Comparison of ENCODE assay signal across 1 cellular context in genomic region chr12:115088328-115088994, GRCh38.
TF ChIP-seq lines count a peak whose summit lies in the region.

No MANE protein-coding gene starts in this region.

TF ChIP-seq in HepG2, 621 proteins besides CTCF, POLR2A, EP300 and RAD21 (continued from another document and continues in another):
- TF ChIP-seq ZNF512 (CRISPR knock-in tag; IDR thresholded peaks at IDR 0.05): no peak
- TF ChIP-seq DZIP1 (CRISPR knock-in tag; IDR thresholded peaks at IDR 0.05): no peak
- TF ChIP-seq ZNF772 (CRISPR knock-in tag; IDR thresholded peaks at IDR 0.05): no peak
- TF ChIP-seq ZNF720 (CRISPR knock-in tag; IDR thresholded peaks at IDR 0.05): no peak
- no peak for TF ChIP-seq IKZF4 (CRISPR knock-in tag; IDR thresholded peaks at IDR 0.05; ENCODE audit: borderline replicate concordance, low read depth, not compliant biosample characterization)
- peak; percentile 65; the same call in 1 of the 2 replicates for TF ChIP-seq THRA (CRISPR knock-in tag; IDR thresholded peaks at IDR 0.05; ENCODE audit: borderline replicate concordance)
- no peak for TF ChIP-seq TBP (CRISPR knock-in tag; IDR thresholded peaks at IDR 0.05)
- no peak for TF ChIP-seq NCOA5 (CRISPR knock-in tag; IDR thresholded peaks at IDR 0.05)
- TF ChIP-seq ZNF382 (CRISPR knock-in tag; IDR thresholded peaks at IDR 0.05; ENCODE audit: borderline replicate concordance): no peak
- TF ChIP-seq ZSCAN12 (CRISPR knock-in tag; IDR thresholded peaks at IDR 0.05): no peak
- TF ChIP-seq NCOA1 (CRISPR knock-in tag; IDR thresholded peaks at IDR 0.05): no peak
- no peak for TF ChIP-seq RAD51 (IDR thresholded peaks at IDR 0.05; ENCODE audit: borderline replicate concordance)
- no peak for TF ChIP-seq NFE2L2 (IDR thresholded peaks at IDR 0.05; ENCODE audit: low read length)
- no peak for TF ChIP-seq HNRNPLL (IDR thresholded peaks at IDR 0.05; ENCODE audit: low read depth, low read length, poor library complexity, severe bottlenecking)
- TF ChIP-seq NR2C2 (CRISPR knock-in tag; IDR thresholded peaks at IDR 0.05; ENCODE audit: borderline replicate concordance): no peak
- TF ChIP-seq ZNF260 (CRISPR knock-in tag; IDR thresholded peaks at IDR 0.05; ENCODE audit: borderline replicate concordance, low read depth): no peak
- TF ChIP-seq SETDB1 (CRISPR knock-in tag; IDR thresholded peaks at IDR 0.05; ENCODE audit: borderline replicate concordance): no peak
- no peak for TF ChIP-seq RARG (CRISPR knock-in tag; IDR thresholded peaks at IDR 0.05; ENCODE audit: low read depth)
- no peak for TF ChIP-seq ZNF343 (CRISPR knock-in tag; IDR thresholded peaks at IDR 0.05)
- peak; percentile 79 for TF ChIP-seq FOXA3 (CRISPR knock-in tag; IDR thresholded peaks at IDR 0.05)
- no peak for TF ChIP-seq ZNF678 (CRISPR knock-in tag; IDR thresholded peaks at IDR 0.05)
- TF ChIP-seq JDP2 (CRISPR knock-in tag; IDR thresholded peaks at IDR 0.05; ENCODE audit: borderline replicate concordance): no peak
- TF ChIP-seq CBX1 (IDR thresholded peaks at IDR 0.05; ENCODE audit: low read depth): no peak
- TF ChIP-seq KIAA2018 (CRISPR knock-in tag; IDR thresholded peaks at IDR 0.05; ENCODE audit: borderline replicate concordance): no peak
- TF ChIP-seq IKZF5 (CRISPR knock-in tag; IDR thresholded peaks at IDR 0.05): no peak
- TF ChIP-seq CREM (IDR thresholded peaks at IDR 0.05): no peak
- TF ChIP-seq CREM (CRISPR knock-in tag; IDR thresholded peaks at IDR 0.05): no peak
- no peak for TF ChIP-seq CENPBD1 (CRISPR knock-in tag; IDR thresholded peaks at IDR 0.05; ENCODE audit: borderline replicate concordance, low read depth)
- TF ChIP-seq ZNF776 (CRISPR knock-in tag; IDR thresholded peaks at IDR 0.05): no peak
- no peak for TF ChIP-seq ZNF441 (CRISPR knock-in tag; IDR thresholded peaks at IDR 0.05; ENCODE audit: borderline replicate concordance)
- peak; percentile 64 for TF ChIP-seq FOSL2 (CRISPR knock-in tag; IDR thresholded peaks at IDR 0.05)
- peak; percentile 44 for TF ChIP-seq KDM6A (CRISPR knock-in tag; IDR thresholded peaks at IDR 0.05; ENCODE audit: low read depth)
- no peak for TF ChIP-seq PREB (CRISPR knock-in tag; IDR thresholded peaks at IDR 0.05)
- 0 out of 2 replicates have a peak, but pooled peaks have one; percentile 14 for TF ChIP-seq ZNF639 (CRISPR knock-in tag; conservative IDR thresholded peaks at IDR 0.05)
- no peak for TF ChIP-seq ZGPAT (CRISPR knock-in tag; IDR thresholded peaks at IDR 0.05)
- TF ChIP-seq SP4 (CRISPR knock-in tag; IDR thresholded peaks at IDR 0.05): no peak
- TF ChIP-seq CAMTA2 (CRISPR knock-in tag; IDR thresholded peaks at IDR 0.05; ENCODE audit: borderline replicate concordance): no peak
- TF ChIP-seq SRSF9 (IDR thresholded peaks at IDR 0.05; ENCODE audit: borderline replicate concordance, insufficient read depth, low read depth, low read length, poor library complexity, severe bottlenecking): no peak
- TF ChIP-seq U2AF1 (optimal IDR thresholded peaks at IDR 0.05; ENCODE audit: low read depth, low read length): no peak
- no peak for TF ChIP-seq ZNF460 (CRISPR knock-in tag; IDR thresholded peaks at IDR 0.05; ENCODE audit: borderline replicate concordance)
- TF ChIP-seq ZNF747 (CRISPR knock-in tag; IDR thresholded peaks at IDR 0.05; ENCODE audit: borderline replicate concordance): no peak
- TF ChIP-seq ZNF562 (CRISPR knock-in tag; IDR thresholded peaks at IDR 0.05; ENCODE audit: borderline replicate concordance): no peak
- TF ChIP-seq ZMYM2 (CRISPR knock-in tag; IDR thresholded peaks at IDR 0.05): no peak
- TF ChIP-seq DDIT3 (CRISPR knock-in tag; IDR thresholded peaks at IDR 0.05): no peak
